Comparison of ENCODE assay signal across 18 cellular contexts in genomic region chr11:2523821-2524391, GRCh38.
A peak's percentile ranks its signal among the peaks of the same experiment; 100 is the strongest.
DNase-seq lines count a peak whose midpoint lies in the region; ATAC-seq, FAIRE-seq and TF ChIP-seq lines count a peak whose summit lies in the region.
"Had no signal": no experiment of that assay in that cellular context is flagged by ENCODE, and none has a peak within 500 bp of the region (broad histone marks: within the 10 kb centered on the region; RNA-seq: fewer than 3 reads in every experiment).

No MANE protein-coding gene starts in this region.

- H3K4ac ChIP-seq in neuronal stem cell (ENCODE audit: low read length) = no peak overlapping the region

- no peak overlapping the region for H4K91ac ChIP-seq in neuronal stem cell (ENCODE audit: low read depth, low read length, poor library complexity)

- no peak for TF ChIP-seq EP300 in esophagus muscularis mucosa (IDR thresholded peaks at IDR 0.05)

- H3K4me3 ChIP-seq in esophagus muscularis mucosa (no peak overlapping the region), neuronal stem cell (ENCODE audit: low read length in 2 of 2) (no peak overlapping the region)
- H3K4me3 ChIP-seq: BLaER1 treated with 17β-estradiol and CSF1 and Interleukin-3, amounts not matched to agents 10 nM and 100 nM had no signal

- H2BK12ac ChIP-seq in neuronal stem cell (ENCODE audit: low read length) = no peak overlapping the region

- no peak overlapping the region for H3K27ac Mint-ChIP-seq in activated T-helper 17 cell treated with anti-CD3 and anti-CD28 coated beads, Interleukin-2, amount 50 U/mL, for 72 hours
- H3K27ac Mint-ChIP-seq: activated CD8-positive, alpha-beta T cell treated with anti-CD3 and anti-CD28 coated beads, Interleukin-2, amount 10 ng/mL, durations not matched to agents 7 days and 5 days; stimulated activated naive B cell treated with anti-CD40 and anti-IgM and Interleukin-4, amounts not matched to agents 10 μg/mL and 1 μg/mL and 100 μg/mL, for 72 hours had no signal

- H3K9me3 Mint-ChIP-seq in activated T-helper 17 cell treated with anti-CD3 and anti-CD28 coated beads, Interleukin-2, amount 50 U/mL, for 72 hours = no peaks in the 10 kb centered on the region
- H3K9me3 Mint-ChIP-seq: stimulated activated naive B cell treated with anti-CD40 and anti-IgM and Interleukin-4, amounts not matched to agents 10 μg/mL and 1 μg/mL and 100 μg/mL, for 72 hours had no signal

- peaks cover 6 to 17% (median 11%) of the 10 kb centered on the region in 4 donors for H3K4me1 ChIP-seq in esophagus muscularis mucosa
- no peaks in the 10 kb centered on the region for H3K4me1 ChIP-seq in neuronal stem cell (ENCODE audit: control insufficient read depth in 2 of 2, insufficient read depth in 1 of 2, low read depth in 1 of 2, low read length in 2 of 2)

- no peak for ATAC-seq in HG03095 (IDR thresholded peaks at IDR 0.05; ENCODE audit: unreplicated experiment)
- no peak for ATAC-seq in activated T-helper 17 cell treated with anti-CD3 and anti-CD28 coated beads, Interleukin-2, amount 50 U/mL, for 72 hours (replicated peaks)
- ATAC-seq: activated CD8-positive, alpha-beta T cell treated with anti-CD3 and anti-CD28 coated beads, Interleukin-2, amount 10 ng/mL, durations not matched to agents 7 days and 5 days; stimulated activated naive B cell treated with anti-CD40 and anti-IgM and Interleukin-4, amounts not matched to agents 10 μg/mL and 1 μg/mL and 100 μg/mL, for 72 hours had no signal

- H3K23ac ChIP-seq in neuronal stem cell (ENCODE audit: low read depth, low read length, poor library complexity) = peak overlapping the region; percentile 52

- no peaks in the 10 kb centered on the region for H3K4me1 Mint-ChIP-seq in activated T-helper 17 cell treated with anti-CD3 and anti-CD28 coated beads, Interleukin-2, amount 50 U/mL, for 72 hours

- peak overlapping the region; percentile 65 for H3K18ac ChIP-seq in neuronal stem cell (ENCODE audit: low read length)

- no peaks in the 10 kb centered on the region for H3K79me1 ChIP-seq in neuronal stem cell (ENCODE audit: low read depth, low read length)

- no peak overlapping the region for H3K4me2 ChIP-seq in neuronal stem cell (ENCODE audit: insufficient read depth, low read length, poor library complexity, severe bottlenecking)

- H2AFZ ChIP-seq in neuronal stem cell (ENCODE audit: low read length) = no peak overlapping the region

- peak overlapping the region; percentile 55 for H2BK15ac ChIP-seq in neuronal stem cell (ENCODE audit: low read length)

- H3K36me3 Mint-ChIP-seq in activated T-helper 17 cell treated with anti-CD3 and anti-CD28 coated beads, Interleukin-2, amount 50 U/mL, for 72 hours (ENCODE audit: low read depth) = no peaks in the 10 kb centered on the region
- H3K36me3 Mint-ChIP-seq: stimulated activated naive B cell treated with anti-CD40 and anti-IgM and Interleukin-4, amounts not matched to agents 10 μg/mL and 1 μg/mL and 100 μg/mL, for 72 hours had no signal

- H2BK5ac ChIP-seq in neuronal stem cell (ENCODE audit: low read length) = peak overlapping the region; percentile 66

- H3K9me3 ChIP-seq in esophagus muscularis mucosa (no peaks in the 10 kb centered on the region), neuronal stem cell (replicated peaks in 1 of 2; ENCODE audit: control insufficient read depth in 2 of 2, insufficient read depth in 1 of 2, low read depth in 1 of 2, low read length in 2 of 2) (no peaks in the 10 kb centered on the region)
- H3K9me3 ChIP-seq: BLaER1 treated with 17β-estradiol and CSF1 and Interleukin-3, amounts not matched to agents 10 nM and 100 nM had no signal

- TF ChIP-seq CTCF in esophagus muscularis mucosa (IDR thresholded peaks at IDR 0.05) = no peak

- H3K9ac ChIP-seq in neuronal stem cell (ENCODE audit: low read depth, low read length, poor library complexity) = peak overlapping the region; percentile 21
- H3K9ac ChIP-seq: BLaER1 treated with 17β-estradiol and CSF1 and Interleukin-3, amounts not matched to agents 10 nM and 100 nM had no signal

- DNase-seq in 8988T = peak; percentile 22
- peak; percentile 19 for DNase-seq in GM12892 (ENCODE audit: insufficient read length)
- DNase-seq in esophagus muscularis mucosa (ENCODE audit: extremely low spot score) = peak; percentile 68
- DNase-seq in neuronal stem cell (ENCODE audit: low spot score) = no peak
- no peak for DNase-seq in HuH-7.5 (ENCODE audit: low spot score)
- no peak for DNase-seq in NCI-H187 (lab: John Stamatoyannopoulos, UW)
- DNase-seq: activated CD8-positive, alpha-beta T cell treated with anti-CD3 and anti-CD28 coated beads, Interleukin-2, amount 10 ng/mL, durations not matched to agents 7 days and 5 days; cortex of kidney; EL; Kasumi-1; mesendoderm; NCI-H1694; RPMI8226; stimulated activated naive B cell treated with anti-CD40 and anti-IgM and Interleukin-4, amounts not matched to agents 10 μg/mL and 1 μg/mL and 100 μg/mL, for 72 hours had no signal

- H2AK5ac ChIP-seq in neuronal stem cell (ENCODE audit: low read depth, low read length) = peak overlapping the region; percentile 81

- H3K27me3 Mint-ChIP-seq in activated T-helper 17 cell treated with anti-CD3 and anti-CD28 coated beads, Interleukin-2, amount 50 U/mL, for 72 hours = no peaks in the 10 kb centered on the region

- intact Hi-C loops in esophagus muscularis mucosa (cut with DNase I) = no loop called here

- peak overlapping the region; percentile 44 for H3K14ac ChIP-seq in neuronal stem cell (ENCODE audit: low read length)

- H2BK120ac ChIP-seq in neuronal stem cell (ENCODE audit: low read depth, low read length) = no peak overlapping the region

- H3K4me3 Mint-ChIP-seq in activated T-helper 17 cell treated with anti-CD3 and anti-CD28 coated beads, Interleukin-2, amount 50 U/mL, for 72 hours = no peak overlapping the region
- H3K4me3 Mint-ChIP-seq: activated CD8-positive, alpha-beta T cell treated with anti-CD3 and anti-CD28 coated beads, Interleukin-2, amount 10 ng/mL, durations not matched to agents 7 days and 5 days; stimulated activated naive B cell treated with anti-CD40 and anti-IgM and Interleukin-4, amounts not matched to agents 10 μg/mL and 1 μg/mL and 100 μg/mL, for 72 hours had no signal

- FAIRE-seq in GM12892 (lab: Jason Lieb, UNC) = no peak
- FAIRE-seq: GM19239 had no signal

- H3K27ac ChIP-seq in esophagus muscularis mucosa (replicated peaks in 1 of 4) (no peak overlapping the region), neuronal stem cell (replicated peaks; ENCODE audit: low read length) (no peak overlapping the region)
- H3K27ac ChIP-seq: BLaER1 treated with 17β-estradiol and CSF1 and Interleukin-3, amounts not matched to agents 10 nM and 100 nM had no signal

- peaks cover 0 to 6% (median 0%) of the 10 kb centered on the region in 4 donors for H3K36me3 ChIP-seq in esophagus muscularis mucosa
- H3K36me3 ChIP-seq in neuronal stem cell (replicated peaks in 1 of 2; ENCODE audit: control insufficient read depth in 2 of 2, insufficient read depth in 2 of 2, low read length in 2 of 2) = no peaks in the 10 kb centered on the region
- H3K36me3 ChIP-seq: BLaER1 treated with 17β-estradiol and CSF1 and Interleukin-3, amounts not matched to agents 10 nM and 100 nM had no signal

- peaks cover 0 to 38% (median 0%) of the 10 kb centered on the region in 4 donors for H3K27me3 ChIP-seq in esophagus muscularis mucosa
- peaks cover 0 to 23% (median 3%) of the 10 kb centered on the region in 3 experiments for H3K27me3 ChIP-seq in neuronal stem cell (ENCODE audit: control insufficient read depth in 3 of 3, insufficient read depth in 3 of 3, low read depth in 1 of 3, low read length in 3 of 3)
- H3K27me3 ChIP-seq: BLaER1 treated with 17β-estradiol and CSF1 and Interleukin-3, amounts not matched to agents 10 nM and 100 nM had no signal

- WGBS in esophagus muscularis mucosa = 86% methylated on average over 15 of the region's 18 CpGs
- no CpG with 5 or more reads among the region's 18 CpGs for WGBS in neuronal stem cell (ENCODE audit: extremely low coverage in 2 of 2, insufficient read length in 2 of 2, insufficient replicate concordance in 1 of 2), 2 donors

- H4K8ac ChIP-seq in neuronal stem cell (ENCODE audit: low read depth, low read length) = no peak overlapping the region

- TF ChIP-seq POLR2A in GM12892 (IDR thresholded peaks at IDR 0.05; ENCODE audit: low read depth, low read length) (no peak), esophagus muscularis mucosa (IDR thresholded peaks at IDR 0.05; ENCODE audit: low read depth) (no peak)

Comparison
In these comparisons a context has a peak if more than half of its experiments do, and no peak if none do; other contexts are left out.
1. DNase-seq: peak in 8988T (single experiment), GM12892 (single experiment) and esophagus muscularis mucosa (single experiment); none in neuronal stem cell (single experiment), HuH-7.5 (single experiment) and NCI-H187 (0 of 2).